In genomic region chr10:97433430-97434001, GRCh38 we compare ENCODE assay signal across 12 cellular contexts. TPM values are rescaled to one million over a fixed set of nuclear protein-coding genes. Genes with fewer than 3 reads are reported as not detected.
DNase-seq lines count a peak whose midpoint lies in the region; FAIRE-seq and TF ChIP-seq lines count a peak whose summit lies in the region.
"Had no signal": no experiment of that assay in that cellular context is flagged by ENCODE, and none has a peak within 500 bp of the region (broad histone marks: within the 10 kb centered on the region; RNA-seq: fewer than 3 reads in every experiment).

No MANE protein-coding gene starts in this region.

- H3K79me2 ChIP-seq in OCI-LY7 (ENCODE audit: insufficient read depth, low read depth, low read length) (peaks cover 27% of the 10 kb centered on the region), mesendoderm (ENCODE audit: control insufficient read depth, insufficient read depth, low read length) (peaks cover 11% of the 10 kb centered on the region)

- no peak overlapping the region for H3K4ac ChIP-seq in mesendoderm (ENCODE audit: low read depth, low read length)

- no peak overlapping the region for H3K4me3 ChIP-seq in OCI-LY7 (ENCODE audit: low read depth, low read length, poor library complexity, severe bottlenecking)
- no peak overlapping the region for H3K4me3 ChIP-seq in mesendoderm (ENCODE audit: low read length)

- no peak overlapping the region for H2BK120ac ChIP-seq in mesendoderm (ENCODE audit: low read depth, low read length)

- H3K4me1 ChIP-seq in OCI-LY7 (ENCODE audit: insufficient read depth, low read length, poor library complexity, severe bottlenecking) = peaks cover 8% of the 10 kb centered on the region
- H3K4me1 ChIP-seq in mesendoderm (ENCODE audit: control insufficient read depth, low read depth, low read length) = peaks cover 1% of the 10 kb centered on the region

- H3K18ac ChIP-seq in mesendoderm (ENCODE audit: low read length) = no peak overlapping the region

- no peak overlapping the region for H3K9ac ChIP-seq in mesendoderm (ENCODE audit: low read length)

- WGBS in mesendoderm (ENCODE audit: extremely low coverage, insufficient coverage, low lambda C conversion rate) = no CpG with 5 or more reads among the region's 9 CpGs

- CTCF ChIA-PET in OCI-LY7 (lab: Charles Lee; ENCODE audit: unreplicated experiment) = no interaction called here

- H3K36me3 ChIP-seq in OCI-LY7 (ENCODE audit: insufficient read depth, low read length) (peaks cover 92% of the 10 kb centered on the region), mesendoderm (ENCODE audit: control insufficient read depth, insufficient read depth, low read length) (peaks cover 13% of the 10 kb centered on the region)

- no peak overlapping the region for H2AK5ac ChIP-seq in mesendoderm (ENCODE audit: low read length)

- no peaks in the 10 kb centered on the region for H3K9me2 ChIP-seq in OCI-LY7 (ENCODE audit: insufficient read depth, low read length)

- H4K20me1 ChIP-seq in OCI-LY7 (ENCODE audit: insufficient read depth, low read length) = peaks cover 4% of the 10 kb centered on the region; the same call in 1 of the 2 replicates

- peaks cover 2% of the 10 kb centered on the region for H3K79me1 ChIP-seq in mesendoderm (ENCODE audit: low read length)

- no peak overlapping the region for H3K23ac ChIP-seq in mesendoderm (ENCODE audit: low read length)

- no peak overlapping the region for H2BK15ac ChIP-seq in mesendoderm (replicated peaks; ENCODE audit: low read depth)

- no peak overlapping the region for H2BK5ac ChIP-seq in mesendoderm (ENCODE audit: low read length)

- H3K4me2 ChIP-seq in OCI-LY7 (ENCODE audit: low read length) (no peak overlapping the region), mesendoderm (ENCODE audit: low read length) (no peak overlapping the region)

- BruUV-seq in OCI-LY7 (replicated peaks; lab: Mats Ljungman, UMichigan) = no TSS peak

- TF ChIP-seq POLR2A in GM12892 (IDR thresholded peaks at IDR 0.05; ENCODE audit: low read depth, low read length) = peak; percentile 22; the same call in 1 of the 2 replicates

- H3K27me3 ChIP-seq in mesendoderm (ENCODE audit: insufficient read depth, low read length, poor library complexity) = no peaks in the 10 kb centered on the region

- no peak overlapping the region for H3K56ac ChIP-seq in mesendoderm (ENCODE audit: low read length)

- no peak overlapping the region for H4K8ac ChIP-seq in mesendoderm (ENCODE audit: low read depth, low read length)

- FAIRE-seq in GM12892 (lab: Jason Lieb, UNC) = no peak

- TF ChIP-seq CTCF in OCI-LY7 (conservative IDR thresholded peaks at IDR 0.05; ENCODE audit: low read length) = no peak

- no peaks in the 10 kb centered on the region for H3K9me3 ChIP-seq in OCI-LY7 (ENCODE audit: low read length)

- H4K5ac ChIP-seq in mesendoderm (ENCODE audit: low read length) = no peak overlapping the region

- POLR2A ChIA-PET in OCI-LY7 (lab: Charles Lee) = interaction anchor here (0.7 kb wide), 1 partner anchor 67 kb away, joined by 3 read pairs; no protein-coding TSS in a partner anchor

- intact Hi-C loops in OCI-LY7 (cut with micrococcal nuclease; ENCODE audit: unreplicated experiment) = no loop called here

- no peak overlapping the region for H2AFZ ChIP-seq in OCI-LY7 (ENCODE audit: low read length)

- H3K27ac ChIP-seq in OCI-LY7 (ENCODE audit: low read depth, low read length, poor library complexity, severe bottlenecking) = peak overlapping the region; percentile 4
- no peak overlapping the region for H3K27ac ChIP-seq in mesendoderm (ENCODE audit: low read depth, low read length)

- no peak for DNase-seq in GM12892 (ENCODE audit: insufficient read length)
- no peak for DNase-seq in OCI-LY7 (ENCODE audit: low spot score)
- DNase-seq in kidney tubule cell (ENCODE audit: low spot score) = peak; percentile 50
- no peak for DNase-seq in putamen (ENCODE audit: low spot score)
- no peak for DNase-seq in mesendoderm
- DNase-seq: activated CD8-positive, alpha-beta memory T cell treated with anti-CD3 and anti-CD28 coated beads, Interleukin-2, amount 50 U/mL, for 4 hours; C1 segment of cervical spinal cord; DMS79; IMR-90; left colon; NCI-H748 treated with DMSO at 0.1 percent for 48 hours; stimulated activated CD4-positive, alpha-beta T cell treated with anti-CD3 and anti-CD28 coated beads, Interleukin-12 subunit alpha, Interleukin-12 subunit beta, amount 100 ng/mL, for 4 hours had no signal

RNA-seq across cellular contexts. Expression of gene PGAM1, which starts 7.5 kb away (rescaled TPM):
- 1,051 TPM for polyA plus RNA-seq in GM12892 (2012; ENCODE audit: missing spikeins)
- 243 and 289 TPM in 2 replicates for total RNA-seq in OCI-LY7 (2014; rRNA removed; shearing (Covaris generic))
- 286 and 467 TPM in 2 replicates for total RNA-seq in OCI-LY7 (2022)
- polyA plus RNA-seq in mesendoderm (2013, experiment 1 of 2) = 582 TPM
- polyA plus RNA-seq in mesendoderm (2013, experiment 2 of 2) = 593 TPM

RNA-seq across cellular contexts. Expression of gene EXOSC1, which starts 12.3 kb away (rescaled TPM):
- polyA plus RNA-seq in GM12892 (2012; ENCODE audit: missing spikeins) = 63.1 TPM
- total RNA-seq in OCI-LY7 (2014; rRNA removed; shearing (Covaris generic)) = 46.8 and 59.6 TPM in 2 replicates
- total RNA-seq in OCI-LY7 (2022) = 54.8 and 56.2 TPM in 2 replicates
- 87.4 TPM for polyA plus RNA-seq in mesendoderm (2013, experiment 1 of 2)
- polyA plus RNA-seq in mesendoderm (2013, experiment 2 of 2) = 87.3 TPM

RNA-seq across cellular contexts. Expression of gene ZDHHC16, which starts 12.5 kb away (rescaled TPM):
- polyA plus RNA-seq in GM12892 (2012; ENCODE audit: missing spikeins) = 21.8 TPM
- 28.7 and 31.0 TPM in 2 replicates for total RNA-seq in OCI-LY7 (2014; rRNA removed; shearing (Covaris generic))
- 35.8 and 38.4 TPM in 2 replicates for total RNA-seq in OCI-LY7 (2022)
- 42.5 TPM for polyA plus RNA-seq in mesendoderm (2013, experiment 1 of 2)
- 41.6 TPM for polyA plus RNA-seq in mesendoderm (2013, experiment 2 of 2)

RNA-seq across cellular contexts. Expression of gene RRP12, which starts 32.4 kb away (rescaled TPM):
- polyA plus RNA-seq in GM12892 (2012; ENCODE audit: missing spikeins) = 14.5 TPM
- total RNA-seq in OCI-LY7 (2014; rRNA removed; shearing (Covaris generic)) = 32.1 and 38.6 TPM in 2 replicates
- total RNA-seq in OCI-LY7 (2022) = 32.7 and 39.3 TPM in 2 replicates
- 27.8 TPM for polyA plus RNA-seq in mesendoderm (2013, experiment 1 of 2)
- polyA plus RNA-seq in mesendoderm (2013, experiment 2 of 2) = 28.0 TPM
